Comparison of ENCODE assay signal across 8 cellular contexts in the genomic region with DNA sequence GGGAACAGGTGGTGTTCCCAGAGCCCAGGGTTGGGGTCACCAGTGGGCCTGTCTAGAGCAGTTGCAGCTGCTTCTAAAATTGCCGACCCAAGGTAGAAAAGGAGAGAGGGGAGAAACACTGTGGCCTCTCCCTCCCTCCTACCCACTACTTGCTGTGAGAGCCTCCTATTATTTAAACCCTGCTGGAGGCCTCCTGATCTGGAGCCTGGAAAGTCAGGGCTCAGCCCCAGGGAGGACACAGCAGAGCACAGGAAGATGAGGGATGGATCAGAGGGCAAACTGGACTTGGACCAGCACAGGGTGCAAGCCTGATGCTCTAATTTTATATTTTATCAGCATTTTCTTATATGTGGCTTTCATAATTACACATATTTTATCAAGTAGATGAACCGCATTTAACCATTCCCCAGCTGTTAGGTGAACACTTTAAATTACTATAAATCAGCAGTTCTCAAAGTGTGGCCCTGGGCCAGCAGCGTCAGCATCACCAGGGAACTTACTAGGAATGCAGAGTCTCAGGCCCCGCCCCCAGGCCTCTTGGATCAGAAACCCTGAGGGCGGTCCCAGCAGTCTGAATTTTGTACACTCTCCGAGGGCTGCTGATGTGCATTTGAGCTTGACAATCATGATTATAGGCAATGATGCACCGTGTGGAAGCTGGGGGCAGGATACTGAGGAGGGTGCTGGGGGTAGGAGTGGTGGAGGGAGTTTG. TPM values are rescaled to one million over a fixed set of nuclear protein-coding genes. Genes with fewer than 3 reads are reported as not detected.
A peak's percentile ranks its signal among the peaks of the same experiment; 100 is the strongest.
DNase-seq lines count a peak whose midpoint lies in the region; ATAC-seq and TF ChIP-seq lines count a peak whose summit lies in the region.

No MANE protein-coding gene starts in this region.

- CTCF ChIA-PET in T-cell (lab: Charles Lee) = interaction anchor here in 1 of 2 donors (0.9 kb wide), 1 partner anchor 32 kb away, joined by 3 read pairs; no protein-coding TSS in a partner anchor

- intact Hi-C loops in activated CD4-positive, alpha-beta T cell treated with anti-CD3 and anti-CD28 coated beads, Interleukin-2, amount 10 ng/mL, durations not matched to agents 24 days and 14 days (cut with micrococcal nuclease) = loop anchor here (1.0 to 2.0 kb wide), 3 partner anchors 9 to 29 kb away; no protein-coding TSS in a partner anchor
- intact Hi-C loops in left cardiac atrium (cut with DNase I) = no loop called here

- no peak for DNase-seq in activated CD4-positive, alpha-beta T cell treated with anti-CD3 and anti-CD28 coated beads, Interleukin-2, amount 10 ng/mL, durations not matched to agents 24 days and 14 days
- no peak for DNase-seq in activated CD4-positive, alpha-beta T cell treated with anti-CD3 and anti-CD28 coated beads for 48 hours
- DNase-seq in T-cell (no peak), left cardiac atrium (peak; percentile 42), kidney glomerular epithelial cell (lab: John Stamatoyannopoulos, UW) (no peak), nephron progenitor cell (no peak), NCI-H510A (lab: John Stamatoyannopoulos, UW) (no peak)

- H3K4me1 Mint-ChIP-seq in activated CD4-positive, alpha-beta T cell treated with anti-CD3 and anti-CD28 coated beads, Interleukin-2, amount 10 ng/mL, durations not matched to agents 24 days and 14 days = peaks cover 93% of the 10 kb centered on the region
- H3K4me1 Mint-ChIP-seq in T-cell (peaks cover 61 to 99% (median 94%) of the 10 kb centered on the region in 3 donors), nephron progenitor cell (peaks cover 72% of the 10 kb centered on the region)
- peaks cover 89% of the 10 kb centered on the region for H3K4me1 Mint-ChIP-seq in stimulated activated memory B cell treated with anti-CD40 and anti-IgM and Interleukin-4, amounts not matched to agents 10 μg/mL and 1 μg/mL and 100 μg/mL, for 72 hours

- no peaks in the 10 kb centered on the region for H3K27me3 Mint-ChIP-seq in activated CD4-positive, alpha-beta T cell treated with anti-CD3 and anti-CD28 coated beads, Interleukin-2, amount 10 ng/mL, durations not matched to agents 24 days and 14 days
- H3K27me3 Mint-ChIP-seq in T-cell = no peaks in the 10 kb centered on the region
- H3K27me3 Mint-ChIP-seq in stimulated activated memory B cell treated with anti-CD40 and anti-IgM and Interleukin-4, amounts not matched to agents 10 μg/mL and 1 μg/mL and 100 μg/mL, for 72 hours = no peaks in the 10 kb centered on the region
- H3K27me3 Mint-ChIP-seq in nephron progenitor cell (ENCODE audit: low read depth, poor library complexity) = peaks cover 13% of the 10 kb centered on the region

- no peak for TF ChIP-seq CTCF in nephron progenitor cell (IDR thresholded peaks at IDR 0.05)

- peak overlapping the region; percentile 81 for H3K4me3 Mint-ChIP-seq in activated CD4-positive, alpha-beta T cell treated with anti-CD3 and anti-CD28 coated beads, Interleukin-2, amount 10 ng/mL, durations not matched to agents 24 days and 14 days
- H3K4me3 Mint-ChIP-seq in T-cell = peak overlapping the region in 1 of 3 donors; percentile 58
- H3K4me3 Mint-ChIP-seq in stimulated activated memory B cell treated with anti-CD40 and anti-IgM and Interleukin-4, amounts not matched to agents 10 μg/mL and 1 μg/mL and 100 μg/mL, for 72 hours = peak overlapping the region; percentile 29
- H3K4me3 Mint-ChIP-seq in nephron progenitor cell = no peak overlapping the region

- H3K36me3 Mint-ChIP-seq in activated CD4-positive, alpha-beta T cell treated with anti-CD3 and anti-CD28 coated beads, Interleukin-2, amount 10 ng/mL, durations not matched to agents 24 days and 14 days (ENCODE audit: low read depth) = peaks cover 53% of the 10 kb centered on the region
- H3K36me3 Mint-ChIP-seq in T-cell = peaks cover 36% of the 10 kb centered on the region
- H3K36me3 Mint-ChIP-seq in stimulated activated memory B cell treated with anti-CD40 and anti-IgM and Interleukin-4, amounts not matched to agents 10 μg/mL and 1 μg/mL and 100 μg/mL, for 72 hours = peaks cover 14% of the 10 kb centered on the region
- peaks cover 20% of the 10 kb centered on the region for H3K36me3 Mint-ChIP-seq in nephron progenitor cell (ENCODE audit: low read depth)

- POLR2A ChIA-PET in T-cell (lab: Charles Lee) = interaction anchor here in 1 of 2 donors (0.6 kb wide), 1 partner anchor 1185 kb away, joined by 4 read pairs; the partner anchor contains the start of gene FEM1B

- ATAC-seq in T-cell (replicated peaks in 1 of 4) (no peak), left cardiac atrium (no peak)
- ATAC-seq in stimulated activated memory B cell treated with anti-CD40 and anti-IgM and Interleukin-4, amounts not matched to agents 10 μg/mL and 1 μg/mL and 100 μg/mL, for 72 hours = no peak

- H3K9me3 Mint-ChIP-seq in activated CD4-positive, alpha-beta T cell treated with anti-CD3 and anti-CD28 coated beads, Interleukin-2, amount 10 ng/mL, durations not matched to agents 24 days and 14 days = peaks cover 4% of the 10 kb centered on the region
- H3K9me3 Mint-ChIP-seq in T-cell (no peaks in the 10 kb centered on the region), nephron progenitor cell (no peaks in the 10 kb centered on the region)
- H3K9me3 Mint-ChIP-seq in stimulated activated memory B cell treated with anti-CD40 and anti-IgM and Interleukin-4, amounts not matched to agents 10 μg/mL and 1 μg/mL and 100 μg/mL, for 72 hours = no peaks in the 10 kb centered on the region

- peak overlapping the region; percentile 95 for H3K27ac Mint-ChIP-seq in activated CD4-positive, alpha-beta T cell treated with anti-CD3 and anti-CD28 coated beads, Interleukin-2, amount 10 ng/mL, durations not matched to agents 24 days and 14 days
- H3K27ac Mint-ChIP-seq in T-cell (peak overlapping the region; percentile 77 to 92), nephron progenitor cell (no peak overlapping the region)
- H3K27ac Mint-ChIP-seq in stimulated activated memory B cell treated with anti-CD40 and anti-IgM and Interleukin-4, amounts not matched to agents 10 μg/mL and 1 μg/mL and 100 μg/mL, for 72 hours = no peak overlapping the region

RNA-seq across cellular contexts. Expression of gene SMAD3, which starts 26.7 kb away (rescaled TPM):
- 59.9 and 61.6 TPM in 2 replicates for total RNA-seq in activated CD4-positive, alpha-beta T cell treated with anti-CD3 and anti-CD28 coated beads, Interleukin-2, amount 10 ng/mL, durations not matched to agents 24 days and 14 days
- total RNA-seq in T-cell (100 to 1,000 TPM in 3 of 5 donors, 10 to 100 TPM in 2; 55.4 to 159 (median 110) TPM), left cardiac atrium (10 to 100 TPM; 24.0 to 37.5 TPM)

Comparison
In these comparisons a context has a peak if more than half of its experiments do, and no peak if none do; other contexts are left out.
1. H3K27ac Mint-ChIP-seq: peak in activated CD4-positive, alpha-beta T cell treated with anti-CD3 and anti-CD28 coated beads, Interleukin-2, amount 10 ng/mL, durations not matched to agents 24 days and 14 days (single experiment) and T-cell (2 of 2); none in stimulated activated memory B cell treated with anti-CD40 and anti-IgM and Interleukin-4, amounts not matched to agents 10 μg/mL and 1 μg/mL and 100 μg/mL, for 72 hours (single experiment) and nephron progenitor cell (single experiment).